ENCODE assay signal across 17 cellular contexts in the genomic region with DNA sequence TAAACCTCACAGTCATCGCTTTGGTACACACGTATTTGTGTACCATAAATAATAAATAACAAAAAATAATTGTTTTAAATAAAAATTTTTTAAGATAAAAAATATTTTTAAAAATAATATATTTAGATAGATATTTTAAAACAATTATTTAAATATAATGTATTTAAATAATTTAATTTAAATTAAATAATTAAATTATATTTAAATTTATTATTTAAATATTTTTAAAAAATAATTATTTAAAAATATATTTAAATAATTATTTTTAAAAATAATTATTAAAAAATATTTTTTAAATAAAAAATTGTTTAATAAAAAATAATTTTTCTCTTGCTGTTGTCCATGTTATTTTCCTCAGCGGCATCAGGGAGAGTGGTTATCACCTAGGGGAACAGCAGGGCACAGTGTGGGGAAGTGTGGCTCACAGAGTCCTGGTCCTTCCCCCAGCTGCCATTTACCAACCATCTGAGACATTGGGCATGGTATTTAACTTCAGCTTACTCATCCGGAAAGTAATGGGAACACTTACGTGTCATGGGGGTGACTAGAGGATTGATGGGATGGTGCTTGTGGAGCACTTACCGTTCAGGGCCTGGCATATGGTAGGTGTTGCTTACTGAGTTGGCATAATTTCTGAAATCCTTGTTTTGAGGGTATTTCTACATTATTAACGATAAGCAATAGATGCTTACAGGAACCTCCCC.
DNase-seq lines count a peak whose midpoint lies in the region; ATAC-seq, FAIRE-seq and TF ChIP-seq lines count a peak whose summit lies in the region.
"Had no signal": no experiment of that assay in that cellular context is flagged by ENCODE, and none has a peak within 500 bp of the region (broad histone marks: within the 10 kb centered on the region; RNA-seq: fewer than 3 reads in every experiment).

No MANE protein-coding gene starts in this region.

- no peaks in the 10 kb centered on the region for H3K9me2 ChIP-seq in PC-3 (replicated peaks; ENCODE audit: low read length)

- peak; percentile 98 for FAIRE-seq in frontal cortex (lab: Jason Lieb, UNC)
- FAIRE-seq: GM18507 had no signal

- CTCF ChIA-PET in MCF 10A (lab: Yijun Ruan, JAX) (interaction anchor here (0.9 to 1.6 kb wide), 2 partner anchors 45 to 287 kb away, joined by 3 to 4 read pairs; no protein-coding TSS in a partner anchor), PC-3 (lab: Charles Lee) (no interaction called here)

- no peak overlapping the region for H3K4me3 Mint-ChIP-seq in MCF 10A (ENCODE audit: unreplicated experiment)
- H3K4me3 Mint-ChIP-seq: naive thymus-derived CD4-positive, alpha-beta T cell had no signal

- DNase-seq in MCF 10A (ENCODE audit: unreplicated experiment) (peak; percentile 53), breast epithelium (ENCODE audit: low spot score in 2 of 2) (no peak), PC-3 (peak; percentile 75), frontal cortex (ENCODE audit: low spot score in 2 of 2) (no peak), posterior vena cava (ENCODE audit: low spot score) (no peak), NCI-H1048 (lab: John Stamatoyannopoulos, UW) (no peak)
- no peak for DNase-seq in stimulated activated CD4-positive, alpha-beta T cell treated with anti-CD3 and anti-CD28 coated beads, Interleukin-2, amount 100 ng/mL, for 24 hours
- DNase-seq: activated effector memory CD4-positive, alpha-beta T cell treated with anti-CD3 and anti-CD28 coated beads, Interleukin-2, amount 50 U/mL, for 16 hours; aorta; naive thymus-derived CD4-positive, alpha-beta T cell; NCI-H1105 treated with DMSO at 0.1 percent for 48 hours; NCI-H446 treated with DMSO at 0.1 percent for 48 hours; testis had no signal

- H3F3A ChIP-seq in PC-3 (ENCODE audit: low read length, unreplicated experiment), result no peaks in the 10 kb centered on the region

- H4K20me1 ChIP-seq in PC-3 (ENCODE audit: low read length), result no peaks in the 10 kb centered on the region

- H3K9me3 ChIP-seq in breast epithelium, result no peaks in the 10 kb centered on the region
- H3K9me3 ChIP-seq in PC-3 (ENCODE audit: low read length), result no peaks in the 10 kb centered on the region
- H3K9me3 ChIP-seq: esophagus muscularis mucosa, testis had no signal

- H3K4me1 Mint-ChIP-seq in MCF 10A (ENCODE audit: insufficient read depth, unreplicated experiment), result peaks cover 29% of the 10 kb centered on the region

- H3K9me3 Mint-ChIP-seq in MCF 10A (ENCODE audit: unreplicated experiment), result no peaks in the 10 kb centered on the region
- H3K9me3 Mint-ChIP-seq: naive thymus-derived CD4-positive, alpha-beta T cell had no signal

- H3K27ac Mint-ChIP-seq in MCF 10A (ENCODE audit: low read depth, unreplicated experiment), result no peak overlapping the region

- no peaks in the 10 kb centered on the region for H3K27me3 Mint-ChIP-seq in MCF 10A (ENCODE audit: insufficient read depth, unreplicated experiment)

- TF ChIP-seq POLR2A in breast epithelium (IDR thresholded peaks at IDR 0.05), result no peak

- H3K4me3 ChIP-seq in breast epithelium (no peak overlapping the region), PC-3 (ENCODE audit: low read length) (no peak overlapping the region)
- H3K4me3 ChIP-seq: coronary artery, esophagus muscularis mucosa, testis had no signal

- no TSS peak for BruUV-seq in MCF 10A (replicated peaks; lab: Mats Ljungman, UMichigan)
- BruUV-seq in PC-3 (replicated peaks; lab: Mats Ljungman, UMichigan), result no TSS peak

- H2AFZ ChIP-seq in PC-3 (ENCODE audit: low read length), result no peak overlapping the region

- H3K4me1 ChIP-seq in breast epithelium (no peaks in the 10 kb centered on the region), PC-3 (ENCODE audit: insufficient read depth, low read length) (peaks cover 44% of the 10 kb centered on the region)
- H3K4me1 ChIP-seq: testis had no signal

- no peak overlapping the region for H3K9ac ChIP-seq in PC-3 (ENCODE audit: low read length)

- H3K4me2 ChIP-seq in PC-3 (ENCODE audit: low read length), result no peak overlapping the region

- H3K36me3 Mint-ChIP-seq in MCF 10A (ENCODE audit: insufficient read depth, unreplicated experiment), result no peaks in the 10 kb centered on the region
- H3K36me3 Mint-ChIP-seq: naive thymus-derived CD4-positive, alpha-beta T cell had no signal

- no peak for TF ChIP-seq CTCF in MCF 10A (IDR thresholded peaks at IDR 0.05; ENCODE audit: unreplicated experiment)
- TF ChIP-seq CTCF in breast epithelium (IDR thresholded peaks at IDR 0.05), result no peak
- TF ChIP-seq CTCF in PC-3 (conservative IDR thresholded peaks at IDR 0.05; ENCODE audit: low read depth, low read length), result no peak

- no peaks in the 10 kb centered on the region for H3K27me3 ChIP-seq in breast epithelium
- H3K27me3 ChIP-seq in PC-3 (ENCODE audit: low read length), result no peaks in the 10 kb centered on the region
- H3K27me3 ChIP-seq: esophagus muscularis mucosa, testis had no signal

- intact Hi-C loops in MCF 10A (cut with micrococcal nuclease) (no loop called here), breast epithelium (cut with DNase I; ENCODE audit: low total_unique reads) (no loop called here), PC-3 (cut with micrococcal nuclease) (no loop called here), posterior vena cava (cut with DNase I) (loop anchor here in 1 of 2 donors (10.0 kb wide), 1 partner anchor 153 kb away; the partner anchor contains the start of gene NGF)

- H3K36me3 ChIP-seq in breast epithelium (no peaks in the 10 kb centered on the region), PC-3 (ENCODE audit: low read depth, low read length) (no peaks in the 10 kb centered on the region)
- H3K36me3 ChIP-seq: esophagus muscularis mucosa had no signal

- ATAC-seq in PC-3 (peak; percentile 25; the same call in 1 of the 2 replicates), GM21367 (IDR thresholded peaks at IDR 0.05; ENCODE audit: unreplicated experiment) (no peak)
- ATAC-seq: naive thymus-derived CD4-positive, alpha-beta T cell had no signal

- H3K27ac ChIP-seq in breast epithelium (no peak overlapping the region), PC-3 (ENCODE audit: low read length) (no peak overlapping the region)
- H3K27ac ChIP-seq: esophagus muscularis mucosa, testis had no signal

- no peaks in the 10 kb centered on the region for H3K79me2 ChIP-seq in PC-3 (ENCODE audit: low read length)

- POLR2A ChIA-PET in MCF 10A (lab: Yijun Ruan, JAX) (interaction anchor here (0.6 to 1.8 kb wide), 3 partner anchors 10 to 167 kb away, joined by 3 to 10 read pairs (median 5); no protein-coding TSS in a partner anchor), PC-3 (lab: Charles Lee; ENCODE audit: unreplicated experiment) (no interaction called here)

Comparison
In these comparisons a context has a peak if more than half of its experiments do, and no peak if none do; other contexts are left out.
1. DNase-seq: peak in MCF 10A (single experiment) and PC-3 (single experiment); none in breast epithelium (0 of 2), frontal cortex (0 of 2), posterior vena cava (single experiment), NCI-H1048 (single experiment) and stimulated activated CD4-positive, alpha-beta T cell treated with anti-CD3 and anti-CD28 coated beads, Interleukin-2, amount 100 ng/mL, for 24 hours (0 of 2).